8 cellular contexts compared by ENCODE assay signal in the genomic region with DNA sequence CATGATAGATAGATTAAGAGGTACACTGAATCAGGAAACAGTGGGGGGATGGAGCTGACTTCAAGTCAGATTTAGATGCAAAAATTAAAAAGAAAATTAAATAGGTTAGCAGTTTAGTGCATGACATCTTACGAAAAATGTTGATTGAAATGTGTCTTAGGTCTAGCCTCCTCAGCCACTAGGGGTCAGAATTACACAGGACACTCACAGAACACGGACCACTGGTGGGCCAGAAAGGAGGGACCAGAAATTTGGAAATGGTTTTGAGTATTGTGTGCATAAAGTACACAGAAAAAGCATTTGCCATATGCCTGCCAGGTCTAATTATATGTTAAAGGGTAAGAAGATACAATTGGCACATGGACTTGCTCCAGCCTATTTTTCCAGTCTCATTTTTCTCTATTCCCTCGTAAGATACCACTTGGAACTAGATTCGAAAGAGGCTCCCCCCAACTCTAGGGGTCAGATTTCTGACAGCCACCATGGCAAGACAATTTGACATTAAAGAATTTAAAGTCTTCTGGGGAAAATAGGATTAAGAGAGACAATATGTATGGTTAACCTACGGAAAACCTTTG.
DNase-seq lines count a peak whose midpoint lies in the region; ATAC-seq, FAIRE-seq and TF ChIP-seq lines count a peak whose summit lies in the region.

No MANE protein-coding gene starts in this region.

- H4K20me1 ChIP-seq in HepG2 (ENCODE audit: insufficient read depth, low read length): no peaks in the 10 kb centered on the region

- H3K79me2 ChIP-seq in HepG2 (ENCODE audit: insufficient read depth, low read length): no peaks in the 10 kb centered on the region

- no peak for TF ChIP-seq POLR2A in HepG2 (IDR thresholded peaks at IDR 0.05; ENCODE audit: insufficient read depth in 1 of 2, low read depth in 2 of 2, low read length in 2 of 2)

- TF ChIP-seq CTCF in cardiac fibroblast (IDR thresholded peaks at IDR 0.05; ENCODE audit: low read depth, low read length) (peak; percentile 69), HepG2 (CRISPR knock-in tag; IDR thresholded peaks at IDR 0.05) (peak; percentile 55)

- H3K4me3 ChIP-seq in cardiac fibroblast (replicated peaks in 1 of 2; ENCODE audit: low read depth in 2 of 2, low read length in 2 of 2) (no peak overlapping the region), HepG2 (replicated peaks in 1 of 3; ENCODE audit: insufficient read depth in 1 of 3, low read depth in 2 of 3, low read length in 3 of 3) (no peak overlapping the region)

- H3K9ac ChIP-seq in HepG2 (ENCODE audit: insufficient read depth, low read depth, low read length): no peak overlapping the region

- TF ChIP-seq EP300 in HepG2 (IDR thresholded peaks at IDR 0.05; ENCODE audit: low read depth in 2 of 2, low read length in 2 of 2): no peak
- no peak for TF ChIP-seq EP300 in HepG2 (CRISPR knock-in tag; IDR thresholded peaks at IDR 0.05; ENCODE audit: borderline replicate concordance)

- intact Hi-C loops in HepG2 (cut with micrococcal nuclease; ENCODE audit: unreplicated experiment): loop anchor here (2.0 to 10.0 kb wide), 3 partner anchors 196 to 1254 kb away; no protein-coding TSS in a partner anchor

- BruUV-seq in HepG2 (replicated peaks; lab: Mats Ljungman, UMichigan): no TSS peak

- no peaks in the 10 kb centered on the region for H3K36me3 ChIP-seq in HepG2 (replicated peaks in 1 of 2; ENCODE audit: control insufficient read depth in 1 of 2, insufficient read depth in 2 of 2, low read length in 2 of 2)

- no peak overlapping the region for H3K27ac ChIP-seq in HepG2 (ENCODE audit: extremely low read length, insufficient read depth, low read length)

- no peak for FAIRE-seq in HepG2 (lab: Jason Lieb, UNC)

- no peaks in the 10 kb centered on the region for H3K27me3 ChIP-seq in HepG2 (ENCODE audit: control insufficient read depth in 1 of 2, insufficient read depth in 2 of 2, low read length in 2 of 2)

- ATAC-seq in HG02642 (IDR thresholded peaks at IDR 0.05; ENCODE audit: poor library complexity, unreplicated experiment) (peak; percentile 76), HepG2 (peak; percentile 63), HG03108 (IDR thresholded peaks at IDR 0.05; ENCODE audit: unreplicated experiment) (no peak), HG03342 (IDR thresholded peaks at IDR 0.05; ENCODE audit: unreplicated experiment) (no peak), HG03045 (IDR thresholded peaks at IDR 0.05; ENCODE audit: unreplicated experiment) (no peak)

- in situ Hi-C loops in HepG2 (cut with HindIII; ENCODE audit: extremely low pct_ligation_motif_present, low pct_unique_long_range_greater_than_20kb): no loop called here

- TF ChIP-seq RAD21 in HepG2 (CRISPR knock-in tag; IDR thresholded peaks at IDR 0.05): no peak

- H3K4me2 ChIP-seq in HepG2 (ENCODE audit: low read depth, low read length): no peak overlapping the region

- H3K9me3 ChIP-seq in HepG2 (ENCODE audit: low read length): no peaks in the 10 kb centered on the region

- peak; percentile 23 for DNase-seq in EL
- peak; percentile 24 for DNase-seq in NCI-H460 (ENCODE audit: extremely low read depth, low read depth)
- peak; percentile 54 to 61 for DNase-seq in cardiac fibroblast (ENCODE audit: low read depth in 2 of 2)
- DNase-seq in HepG2 (ENCODE audit: low spot score): peak; percentile 10

- CTCF ChIA-PET in HepG2 (lab: Yijun Ruan, JAX; ENCODE audit: low intra/inter-chr PET ratio, low total read pairs): interaction anchor here (1.4 kb wide), 1 partner anchor 1082 kb away, joined by 9 read pairs; no protein-coding TSS in a partner anchor

- H2AFZ ChIP-seq in HepG2 (ENCODE audit: low read length): no peak overlapping the region

- WGBS in HepG2 (ENCODE audit: low lambda C conversion rate): 6% methylated on average over 5 of the region's 5 CpGs

- POLR2A ChIA-PET in HepG2 (lab: Yijun Ruan, JAX): no interaction called here

- H3K4me1 ChIP-seq in HepG2 (ENCODE audit: insufficient read depth, low read length): no peaks in the 10 kb centered on the region

TF ChIP-seq in HepG2, 621 proteins besides CTCF, POLR2A, EP300 and RAD21:
- TF ChIP-seq DR1 (CRISPR knock-in tag; IDR thresholded peaks at IDR 0.05) (no peak), HNRNPLL (IDR thresholded peaks at IDR 0.05; ENCODE audit: low read depth, low read length, poor library complexity, severe bottlenecking) (no peak), STAG1 (CRISPR knock-in tag; IDR thresholded peaks at IDR 0.05) (peak; percentile 76), SMC3 (IDR thresholded peaks at IDR 0.05; ENCODE audit: low read length) (peak; percentile 15; the same call in 1 of the 2 replicates), NFYC (CRISPR knock-in tag; IDR thresholded peaks at IDR 0.05) (no peak), SATB2 (CRISPR knock-in tag; IDR thresholded peaks at IDR 0.05) (no peak), ZNF569 (CRISPR knock-in tag; IDR thresholded peaks at IDR 0.05; ENCODE audit: borderline replicate concordance) (no peak)
- TF ChIP-seq, protein P1, sequence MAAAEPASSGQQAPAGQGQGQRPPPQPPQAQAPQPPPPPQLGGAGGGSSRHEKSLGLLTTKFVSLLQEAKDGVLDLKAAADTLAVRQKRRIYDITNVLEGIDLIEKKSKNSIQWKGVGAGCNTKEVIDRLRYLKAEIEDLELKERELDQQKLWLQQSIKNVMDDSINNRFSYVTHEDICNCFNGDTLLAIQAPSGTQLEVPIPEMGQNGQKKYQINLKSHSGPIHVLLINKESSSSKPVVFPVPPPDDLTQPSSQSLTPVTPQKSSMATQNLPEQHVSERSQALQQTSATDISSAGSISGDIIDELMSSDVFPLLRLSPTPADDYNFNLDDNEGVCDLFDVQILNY (CRISPR knock-in tag; conservative IDR thresholded peaks at IDR 0.05): no peak

Comparison
In these comparisons a context has a peak if more than half of its experiments do, and no peak if none do; other contexts are left out.
1. ATAC-seq: peak in HG02642 (single experiment) and HepG2 (single experiment); none in HG03108 (single experiment), HG03342 (single experiment) and HG03045 (single experiment).
2. Peak in every context shown above with its lines, with median percentiles within 50 percentile points of each other: DNase-seq.